16 cellular contexts compared by ENCODE assay signal in genomic region chr6:53805016-53805415, GRCh38.
"Had no signal": no experiment of that assay in that cellular context is flagged by ENCODE, and none has a peak within 500 bp of the region (broad histone marks: within the 10 kb centered on the region; RNA-seq: fewer than 3 reads in every experiment).

No MANE protein-coding gene starts in this region.

- H3K9me3 Mint-ChIP-seq: activated CD4-positive, alpha-beta T cell treated with anti-CD3 and anti-CD28 coated beads, Interleukin-2, amount 10 ng/mL, durations not matched to agents 24 days and 14 days; activated naive CD8-positive, alpha-beta T cell treated with anti-CD3 and anti-CD28 coated beads, Interleukin-2, amount 10 ng/mL, durations not matched to agents 7 days and 5 days; activated T-cell treated with anti-CD3 and anti-CD28 coated beads, Interleukin-2, amount 50 U/mL, for 72 hours; natural killer cell; stimulated activated naive B cell treated with anti-CD40 and anti-IgM and Interleukin-4, amounts not matched to agents 10 μg/mL and 1 μg/mL and 100 μg/mL, for 72 hours had no signal

- H3K4me3 ChIP-seq: SJCRH30 had no signal

- H3K27me3 Mint-ChIP-seq: activated naive CD8-positive, alpha-beta T cell treated with anti-CD3 and anti-CD28 coated beads, Interleukin-2, amount 10 ng/mL, durations not matched to agents 7 days and 5 days; stimulated activated naive B cell treated with anti-CD40 and anti-IgM and Interleukin-4, amounts not matched to agents 10 μg/mL and 1 μg/mL and 100 μg/mL, for 72 hours had no signal

- H3K4me3 Mint-ChIP-seq: activated CD4-positive, alpha-beta T cell treated with anti-CD3 and anti-CD28 coated beads, Interleukin-2, amount 10 ng/mL, durations not matched to agents 24 days and 14 days; activated naive CD8-positive, alpha-beta T cell treated with anti-CD3 and anti-CD28 coated beads, Interleukin-2, amount 10 ng/mL, durations not matched to agents 7 days and 5 days; activated T-cell treated with anti-CD3 and anti-CD28 coated beads, Interleukin-2, amount 50 U/mL, for 72 hours; natural killer cell; stimulated activated naive B cell treated with anti-CD40 and anti-IgM and Interleukin-4, amounts not matched to agents 10 μg/mL and 1 μg/mL and 100 μg/mL, for 72 hours had no signal

- H3K27me3 ChIP-seq: SJCRH30 had no signal

- DNase-seq: activated CD4-positive, alpha-beta T cell treated with anti-CD3 and anti-CD28 coated beads, Interleukin-2, amount 10 ng/mL, durations not matched to agents 24 days and 14 days; activated CD4-positive, CD25-positive, alpha-beta regulatory T cell; activated CD8-positive, alpha-beta memory T cell treated with anti-CD3 and anti-CD28 coated beads, Interleukin-2, amount 50 U/mL, for 48 hours; activated gamma-delta T cell treated with Interleukin-2 at 50 U/mL for 16 hours; activated naive CD8-positive, alpha-beta T cell treated with anti-CD3 and anti-CD28 coated beads, Interleukin-2, amount 10 ng/mL, durations not matched to agents 7 days and 5 days; foreskin melanocyte; head of caudate nucleus; left colon; natural killer cell; posterior cingulate gyrus; retina; SJCRH30; stimulated activated CD4-positive, alpha-beta T cell treated with anti-CD3 and anti-CD28 coated beads, Interleukin-4, amount 100 ng/mL, for 1 hour; stimulated activated naive B cell treated with anti-CD40 and anti-IgM and Interleukin-4, amounts not matched to agents 10 μg/mL and 1 μg/mL and 100 μg/mL, for 72 hours; substantia nigra had no signal

- ATAC-seq: activated T-cell treated with anti-CD3 and anti-CD28 coated beads, Interleukin-2, amount 50 U/mL, for 72 hours; left colon; natural killer cell; stimulated activated naive B cell treated with anti-CD40 and anti-IgM and Interleukin-4, amounts not matched to agents 10 μg/mL and 1 μg/mL and 100 μg/mL, for 72 hours had no signal

- H3K4me1 ChIP-seq: SJCRH30 had no signal

- H3K36me3 ChIP-seq: SJCRH30 had no signal

- H3K9me3 ChIP-seq: SJCRH30 had no signal

- H3K4me1 Mint-ChIP-seq: activated CD4-positive, alpha-beta T cell treated with anti-CD3 and anti-CD28 coated beads, Interleukin-2, amount 10 ng/mL, durations not matched to agents 24 days and 14 days had no signal

- H3K27ac Mint-ChIP-seq: activated CD4-positive, alpha-beta T cell treated with anti-CD3 and anti-CD28 coated beads, Interleukin-2, amount 10 ng/mL, durations not matched to agents 24 days and 14 days; activated naive CD8-positive, alpha-beta T cell treated with anti-CD3 and anti-CD28 coated beads, Interleukin-2, amount 10 ng/mL, durations not matched to agents 7 days and 5 days; activated T-cell treated with anti-CD3 and anti-CD28 coated beads, Interleukin-2, amount 50 U/mL, for 72 hours; natural killer cell; stimulated activated naive B cell treated with anti-CD40 and anti-IgM and Interleukin-4, amounts not matched to agents 10 μg/mL and 1 μg/mL and 100 μg/mL, for 72 hours had no signal

- H3K36me3 Mint-ChIP-seq: activated naive CD8-positive, alpha-beta T cell treated with anti-CD3 and anti-CD28 coated beads, Interleukin-2, amount 10 ng/mL, durations not matched to agents 7 days and 5 days; natural killer cell had no signal

- H3K27ac ChIP-seq: SJCRH30 had no signal
